Comparison of ENCODE assay signal across 8 cellular contexts in the genomic region with DNA sequence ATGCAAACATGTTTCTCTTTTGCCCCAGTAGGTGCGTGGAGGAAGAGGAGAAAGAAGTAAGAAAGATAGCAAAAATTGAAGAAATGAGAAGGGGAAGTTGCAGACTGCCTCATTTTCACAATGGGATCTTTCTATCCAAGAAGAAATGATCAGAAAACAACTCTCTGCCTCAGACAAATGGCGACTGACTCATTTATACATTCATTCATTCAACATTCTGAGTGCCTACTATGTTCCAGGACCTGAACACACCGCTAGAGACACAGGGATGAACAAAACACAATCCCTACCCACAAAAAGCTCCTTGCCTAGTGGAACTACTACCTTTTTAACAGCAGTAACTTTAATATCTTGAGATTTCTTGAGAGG. TPM values are rescaled to one million over a fixed set of nuclear protein-coding genes. Genes with fewer than 3 reads are reported as not detected.
DNase-seq lines count a peak whose midpoint lies in the region; ATAC-seq, FAIRE-seq and TF ChIP-seq lines count a peak whose summit lies in the region.

No MANE protein-coding gene starts in this region.

- ATAC-seq in GM19328 (IDR thresholded peaks at IDR 0.05; ENCODE audit: unreplicated experiment): peak; percentile 1
- peak; percentile 16 for ATAC-seq in HepG2

- no peak for FAIRE-seq in HepG2 (lab: Jason Lieb, UNC)

- intact Hi-C loops in ascending aorta (cut with DNase I): loop anchor here (10.0 kb wide), 1 partner anchor 383 kb away; no protein-coding TSS in a partner anchor
- intact Hi-C loops in HepG2 (cut with micrococcal nuclease; ENCODE audit: unreplicated experiment): loop anchor here (5.0 to 10.0 kb wide), 5 partner anchors 61 to 311 kb away; a partner anchor contains a TSS
- intact Hi-C loops in transverse colon (cut with DNase I; ENCODE audit: low total_unique reads): loop anchor here (10.0 kb wide), 1 partner anchor 73 kb away; a partner anchor contains a TSS

- no peak for TF ChIP-seq RAD21 in HepG2 (CRISPR knock-in tag; IDR thresholded peaks at IDR 0.05)

- H3K9ac ChIP-seq in HUES6 (ENCODE audit: low read length) (peak overlapping the region; percentile 98), HepG2 (ENCODE audit: insufficient read depth, low read depth, low read length) (peak overlapping the region; percentile 94)

- H4K20me1 ChIP-seq in HepG2 (ENCODE audit: insufficient read depth, low read length): no peaks in the 10 kb centered on the region

- TF ChIP-seq CTCF in AG09309 (IDR thresholded peaks at IDR 0.05; ENCODE audit: control insufficient read depth, insufficient read depth, low read depth, low read length, missing control alignments) (no peak), ascending aorta (IDR thresholded peaks at IDR 0.05) (no peak), HepG2 (CRISPR knock-in tag; IDR thresholded peaks at IDR 0.05) (no peak), transverse colon (IDR thresholded peaks at IDR 0.05) (peak in 1 of 5 experiments; percentile 38)

- WGBS in HepG2 (ENCODE audit: low lambda C conversion rate): 0% methylated on average over 3 of the region's 3 CpGs
- WGBS in transverse colon (ENCODE audit: low coverage in 1 of 2), 2 donors: 0% methylated on average over 3 of the region's 3 CpGs

- H3K36me3 ChIP-seq in HUES6 (ENCODE audit: control insufficient read depth, insufficient read depth, low read length) (peaks cover 22% of the 10 kb centered on the region), ascending aorta (peaks cover 0 to 4% of the 10 kb centered on the region in 2 donors), HepG2 (replicated peaks in 1 of 2; ENCODE audit: control insufficient read depth in 1 of 2, insufficient read depth in 2 of 2, low read length in 2 of 2) (peaks cover 3 to 12% of the 10 kb centered on the region in 2 experiments), transverse colon (peaks cover 0 to 7% (median 0%) of the 10 kb centered on the region in 4 donors)

- TF ChIP-seq POLR2A in HepG2 (IDR thresholded peaks at IDR 0.05; ENCODE audit: insufficient read depth in 1 of 2, low read depth in 2 of 2, low read length in 2 of 2) (no peak), transverse colon (IDR thresholded peaks at IDR 0.05) (no peak)

- TSS peak; percentile 84 for BruUV-seq in HepG2 (replicated peaks; lab: Mats Ljungman, UMichigan)

- peak overlapping the region; percentile 86 for H3K4me3 ChIP-seq in AG09309 (ENCODE audit: control insufficient read depth, low read depth, low read length)
- peak overlapping the region; percentile 79 for H3K4me3 ChIP-seq in HUES6 (ENCODE audit: low read depth, low read length)
- peak overlapping the region; percentile 65 to 93 for H3K4me3 ChIP-seq in ascending aorta
- peak overlapping the region; percentile 71 to 78 (median 78) for H3K4me3 ChIP-seq in HepG2 (replicated peaks in 1 of 3; ENCODE audit: insufficient read depth in 1 of 3, low read depth in 2 of 3, low read length in 3 of 3)
- peak overlapping the region; percentile 33 to 98 (median 80) for H3K4me3 ChIP-seq in transverse colon

- H3K9me3 ChIP-seq in HUES6 (ENCODE audit: control insufficient read depth, insufficient read depth, low read depth, low read length) (no peaks in the 10 kb centered on the region), ascending aorta (no peaks in the 10 kb centered on the region), HepG2 (ENCODE audit: low read length) (no peaks in the 10 kb centered on the region), transverse colon (no peaks in the 10 kb centered on the region)

- CTCF ChIA-PET in HepG2 (lab: Yijun Ruan, JAX; ENCODE audit: low intra/inter-chr PET ratio, low total read pairs): no interaction called here

- no peak for TF ChIP-seq EP300 in HepG2 (IDR thresholded peaks at IDR 0.05; ENCODE audit: low read depth in 2 of 2, low read length in 2 of 2)
- TF ChIP-seq EP300 in HepG2 (CRISPR knock-in tag; IDR thresholded peaks at IDR 0.05; ENCODE audit: borderline replicate concordance): no peak
- no peak for TF ChIP-seq EP300 in transverse colon (IDR thresholded peaks at IDR 0.05; ENCODE audit: low read depth)

- in situ Hi-C loops in HepG2 (cut with HindIII; ENCODE audit: extremely low pct_ligation_motif_present, low pct_unique_long_range_greater_than_20kb) (no loop called here), transverse colon (cut with MboI; ENCODE audit: low pct_ligation_motif_present in 1 of 4, low pct_unique_long_range_greater_than_20kb in 1 of 4, low sequenced_read_pairs in 3 of 4) (loop anchor here in 2 of 4 donors (5.0 to 10.0 kb wide), 3 partner anchors 76 to 313 kb away; a partner anchor contains a TSS)

- no peak for DNase-seq in AG09309 (ENCODE audit: low read depth)
- no peak for DNase-seq in ascending aorta (ENCODE audit: low spot score in 2 of 2)
- DNase-seq in HepG2 (ENCODE audit: low spot score): no peak
- no peak for DNase-seq in transverse colon
- no peak for DNase-seq in NCI-H1092 (lab: John Stamatoyannopoulos, UW)
- DNase-seq in GM03348 (ENCODE audit: low spot score): no peak

- peak overlapping the region; percentile 87 for H2AFZ ChIP-seq in HepG2 (ENCODE audit: low read length)

- H3K4me1 ChIP-seq in HUES6 (ENCODE audit: control insufficient read depth, insufficient read depth, low read length): peaks cover 19% of the 10 kb centered on the region
- H3K4me1 ChIP-seq in ascending aorta: peaks cover 17 to 29% of the 10 kb centered on the region in 2 donors
- H3K4me1 ChIP-seq in HepG2 (ENCODE audit: insufficient read depth, low read length): peaks cover 62% of the 10 kb centered on the region
- H3K4me1 ChIP-seq in transverse colon: peaks cover 19 to 51% (median 27%) of the 10 kb centered on the region in 4 donors

- H3K27me3 ChIP-seq in HUES6 (ENCODE audit: control insufficient read depth, insufficient read depth, low read length): no peaks in the 10 kb centered on the region
- H3K27me3 ChIP-seq in ascending aorta: no peaks in the 10 kb centered on the region
- H3K27me3 ChIP-seq in HepG2 (ENCODE audit: control insufficient read depth in 1 of 2, insufficient read depth in 2 of 2, low read length in 2 of 2): no peaks in the 10 kb centered on the region; a peak in 1 of 5 replicates
- no peaks in the 10 kb centered on the region for H3K27me3 ChIP-seq in transverse colon

- peak overlapping the region; percentile 96 for H3K4me2 ChIP-seq in HepG2 (ENCODE audit: low read depth, low read length)

- POLR2A ChIA-PET in HepG2 (lab: Yijun Ruan, JAX): interaction anchor here (0.5 to 4.2 kb wide), 20 partner anchors 8 to 206 kb away, joined by 3 to 36 read pairs (median 3); a partner anchor contains a TSS

- H3K27ac ChIP-seq in HUES6 (ENCODE audit: low read depth, low read length) (peak overlapping the region; percentile 94), ascending aorta (peak overlapping the region; percentile 93 to 97), HepG2 (ENCODE audit: extremely low read length, insufficient read depth, low read length) (peak overlapping the region; percentile 95), transverse colon (peak overlapping the region; percentile 91 to 97 (median 94))

- H3K79me2 ChIP-seq in HepG2 (ENCODE audit: insufficient read depth, low read length): peaks cover 82% of the 10 kb centered on the region

RNA-seq across cellular contexts. Expression of a gene that starts 0.3 kb away (rescaled TPM):
- total RNA-seq in ascending aorta (31.7 TPM), HepG2 (2016; rRNA removed; fragmentation: Illumina TruSeq; extraction: Trizol) (25.5 and 31.8 TPM in 2 replicates), transverse colon (10 to 100 TPM in 3 of 4 donors, 1 to 10 TPM in 1; 3.0 to 18.9 (median 14.2) TPM)
- total RNA-seq in HepG2 (2016; cell fraction: cytosol; rRNA removed; fragmentation: Illumina TruSeq; extraction: Trizol; ENCODE audit: low read depth): 47.8 and 51.9 TPM in 2 replicates
- total RNA-seq in HepG2 (2016; cell fraction: insoluble cytoplasmic fraction; rRNA removed; fragmentation: Illumina TruSeq; extraction: Trizol): 26.3 and 30.4 TPM in 2 replicates
- total RNA-seq in HepG2 (2016; cell fraction: membrane; rRNA removed; fragmentation: Illumina TruSeq; extraction: Trizol): 17.3 and 17.7 TPM in 2 replicates
- total RNA-seq in HepG2 (2016; cell fraction: nucleus; rRNA removed; fragmentation: Illumina TruSeq; extraction: Trizol): 22.2 and 26.2 TPM in 2 replicates
- 5.4 and 6.6 TPM in 2 replicates for polyA plus RNA-seq in HepG2 (2011; rRNA removed)
- polyA plus RNA-seq in HepG2 (2011; cell fraction: cytosol; rRNA removed): 3.2 and 5.1 TPM in 2 replicates
- polyA plus RNA-seq in HepG2 (2011; cell fraction: nucleus; rRNA removed): 3.4 and 5.9 TPM in 2 replicates
- 7.5 and 8.1 TPM in 2 replicates for polyA plus RNA-seq in HepG2 (2012)
- 0.69 and 1.3 TPM in 2 replicates for polyA plus RNA-seq in HepG2 (2016; cell fraction: cytosol; fragmentation: Illumina TruSeq; extraction: Trizol; ENCODE audit: low read depth)
- 15.8 and 18.0 TPM in 2 replicates for polyA plus RNA-seq in HepG2 (2016; cell fraction: insoluble cytoplasmic fraction; fragmentation: Illumina TruSeq; extraction: Trizol; ENCODE audit: low read depth)
- polyA plus RNA-seq in HepG2 (2016; cell fraction: membrane; fragmentation: Illumina TruSeq; extraction: Trizol; ENCODE audit: low read depth): 2.1 and 2.4 TPM in 2 replicates
- polyA plus RNA-seq in HepG2 (2016; cell fraction: nucleus; fragmentation: Illumina TruSeq; extraction: Trizol; ENCODE audit: insufficient read depth, low read depth): 19.1 and 25.2 TPM in 2 replicates
- polyA minus RNA-seq in HepG2 (2011; rRNA and poly(A)+ RNA removed; ENCODE audit: low replicate concordance): 11.2 and 33.6 TPM in 2 replicates
- 7.5 and 7.9 TPM in 2 replicates for polyA minus RNA-seq in HepG2 (2011; cell fraction: cytosol; rRNA and poly(A)+ RNA removed)
- 18.0 and 23.0 TPM in 2 replicates for polyA minus RNA-seq in HepG2 (2011; cell fraction: nucleus; rRNA and poly(A)+ RNA removed)

RNA-seq across cellular contexts. Expression of a gene that starts 0.8 kb away (rescaled TPM):
- total RNA-seq in ascending aorta (33.7 TPM), HepG2 (2016; rRNA removed; fragmentation: Illumina TruSeq; extraction: Trizol) (51.4 and 70.0 TPM in 2 replicates), transverse colon (100 to 1,000 TPM in 1 of 4 donors, 10 to 100 TPM in 3; 46.6 to 147 (median 60.0) TPM)
- total RNA-seq in HepG2 (2016; cell fraction: cytosol; rRNA removed; fragmentation: Illumina TruSeq; extraction: Trizol; ENCODE audit: low read depth): 24.3 and 28.5 TPM in 2 replicates
- total RNA-seq in HepG2 (2016; cell fraction: insoluble cytoplasmic fraction; rRNA removed; fragmentation: Illumina TruSeq; extraction: Trizol): 53.4 and 70.2 TPM in 2 replicates
- total RNA-seq in HepG2 (2016; cell fraction: membrane; rRNA removed; fragmentation: Illumina TruSeq; extraction: Trizol): 63.4 and 70.5 TPM in 2 replicates
- total RNA-seq in HepG2 (2016; cell fraction: nucleus; rRNA removed; fragmentation: Illumina TruSeq; extraction: Trizol): 52.8 and 54.3 TPM in 2 replicates
- polyA plus RNA-seq in HepG2 (2011; rRNA removed): 15.2 and 15.7 TPM in 2 replicates
- polyA plus RNA-seq in HepG2 (2011; cell fraction: cytosol; rRNA removed): 10.9 and 14.0 TPM in 2 replicates
- 20.3 and 21.9 TPM in 2 replicates for polyA plus RNA-seq in HepG2 (2011; cell fraction: nucleus; rRNA removed)
- 19.7 and 20.8 TPM in 2 replicates for polyA plus RNA-seq in HepG2 (2012)
- polyA plus RNA-seq in HepG2 (2016; cell fraction: cytosol; fragmentation: Illumina TruSeq; extraction: Trizol; ENCODE audit: low read depth): 22.7 and 27.3 TPM in 2 replicates
- polyA plus RNA-seq in HepG2 (2016; cell fraction: insoluble cytoplasmic fraction; fragmentation: Illumina TruSeq; extraction: Trizol; ENCODE audit: low read depth): 54.8 and 62.0 TPM in 2 replicates
- polyA plus RNA-seq in HepG2 (2016; cell fraction: membrane; fragmentation: Illumina TruSeq; extraction: Trizol; ENCODE audit: low read depth): 46.8 and 48.1 TPM in 2 replicates
- 55.9 and 61.0 TPM in 2 replicates for polyA plus RNA-seq in HepG2 (2016; cell fraction: nucleus; fragmentation: Illumina TruSeq; extraction: Trizol; ENCODE audit: insufficient read depth, low read depth)
- 23.7 and 34.5 TPM in 2 replicates for polyA minus RNA-seq in HepG2 (2011; rRNA and poly(A)+ RNA removed; ENCODE audit: low replicate concordance)
- polyA minus RNA-seq in HepG2 (2011; cell fraction: cytosol; rRNA and poly(A)+ RNA removed): 13.5 and 14.6 TPM in 2 replicates
- 60.9 and 80.8 TPM in 2 replicates for polyA minus RNA-seq in HepG2 (2011; cell fraction: nucleus; rRNA and poly(A)+ RNA removed)

RNA-seq across cellular contexts. Expression of a gene that starts 55.5 kb away (rescaled TPM):
- 70.4 TPM for total RNA-seq in ascending aorta
- total RNA-seq in HepG2 (2016; rRNA removed; fragmentation: Illumina TruSeq; extraction: Trizol): not detected in 2 replicates
- not detected in 2 replicates for total RNA-seq in HepG2 (2016; cell fraction: cytosol; rRNA removed; fragmentation: Illumina TruSeq; extraction: Trizol; ENCODE audit: low read depth)
- not detected in 2 replicates for total RNA-seq in HepG2 (2016; cell fraction: insoluble cytoplasmic fraction; rRNA removed; fragmentation: Illumina TruSeq; extraction: Trizol)
- not detected in 2 replicates for total RNA-seq in HepG2 (2016; cell fraction: membrane; rRNA removed; fragmentation: Illumina TruSeq; extraction: Trizol)
- total RNA-seq in HepG2 (2016; cell fraction: nucleus; rRNA removed; fragmentation: Illumina TruSeq; extraction: Trizol): not detected in 2 replicates
- not detected in 2 replicates for polyA plus RNA-seq in HepG2 (2011; rRNA removed)
- not detected in 2 replicates for polyA plus RNA-seq in HepG2 (2011; cell fraction: cytosol; rRNA removed)
- not detected in 2 replicates for polyA plus RNA-seq in HepG2 (2011; cell fraction: nucleus; rRNA removed)
- not detected in 2 replicates for polyA plus RNA-seq in HepG2 (2012)
- polyA plus RNA-seq in HepG2 (2016; cell fraction: cytosol; fragmentation: Illumina TruSeq; extraction: Trizol; ENCODE audit: low read depth): not detected in 2 replicates
- polyA plus RNA-seq in HepG2 (2016; cell fraction: insoluble cytoplasmic fraction; fragmentation: Illumina TruSeq; extraction: Trizol; ENCODE audit: low read depth): not detected in 2 replicates
- not detected in 2 replicates for polyA plus RNA-seq in HepG2 (2016; cell fraction: membrane; fragmentation: Illumina TruSeq; extraction: Trizol; ENCODE audit: low read depth)
- polyA plus RNA-seq in HepG2 (2016; cell fraction: nucleus; fragmentation: Illumina TruSeq; extraction: Trizol; ENCODE audit: insufficient read depth, low read depth): not detected in 2 replicates
- not detected in 2 replicates for polyA minus RNA-seq in HepG2 (2011; rRNA and poly(A)+ RNA removed; ENCODE audit: low replicate concordance)
- not detected in 2 replicates for polyA minus RNA-seq in HepG2 (2011; cell fraction: cytosol; rRNA and poly(A)+ RNA removed)
- not detected in 2 replicates for polyA minus RNA-seq in HepG2 (2011; cell fraction: nucleus; rRNA and poly(A)+ RNA removed)
- 10 to 100 TPM in 2 of 4 donors, 1 to 10 TPM in 1, not detected in 1; 6.0 to 38.9 (median 17.1) TPM for total RNA-seq in transverse colon
